8 cellular contexts compared by ENCODE assay signal in genomic region chr18:37564796-37565137, GRCh38. TPM values are rescaled to one million over a fixed set of nuclear protein-coding genes. Genes with fewer than 3 reads are reported as not detected.
DNase-seq lines count a peak whose midpoint lies in the region; ATAC-seq and TF ChIP-seq lines count a peak whose summit lies in the region.

No MANE protein-coding gene starts in this region.

- intact Hi-C loops in activated CD4-positive, alpha-beta T cell treated with anti-CD3 and anti-CD28 coated beads, Interleukin-2, amount 10 ng/mL, durations not matched to agents 24 days and 14 days (cut with micrococcal nuclease) = no loop called here
- intact Hi-C loops in dorsolateral prefrontal cortex (cut with DNase I) (loop anchor here in 1 of 2 donors (5.0 to 10.0 kb wide), 3 partner anchors 108 to 210 kb away; no protein-coding TSS in a partner anchor), lower lobe of right lung (cut with DNase I) (no loop called here)

- TF ChIP-seq CTCF in dorsolateral prefrontal cortex (IDR thresholded peaks at IDR 0.05 in 54 of 56, conservative IDR thresholded peaks at IDR 0.05 in 2 of 56; ENCODE audit: low read depth in 1 of 56, partially characterized antibody in 56 of 56) (peak in 3 of 56 donors; percentile 11 to 23 (median 11)), lower lobe of right lung (IDR thresholded peaks at IDR 0.05) (no peak)

- H3K27ac Mint-ChIP-seq in activated CD4-positive, alpha-beta T cell treated with anti-CD3 and anti-CD28 coated beads, Interleukin-2, amount 10 ng/mL, durations not matched to agents 24 days and 14 days = no peak overlapping the region

- H3K27me3 ChIP-seq in dorsolateral prefrontal cortex = peaks cover 0 to 19% (median 0%) of the 10 kb centered on the region in 45 donors
- H3K27me3 ChIP-seq in lower lobe of right lung (ENCODE audit: low read depth) = peaks cover 71% of the 10 kb centered on the region

- H3K27ac ChIP-seq in dorsolateral prefrontal cortex (peak overlapping the region in 56 of 59 donors; percentile 5 to 91 (median 78)), lower lobe of right lung (no peak overlapping the region), urinary bladder (ENCODE audit: low read depth) (no peak overlapping the region)

- ATAC-seq in lower lobe of right lung = peak; percentile 73 to 76

- H3K4me1 ChIP-seq in lower lobe of right lung = peaks cover 24% of the 10 kb centered on the region
- peaks cover 5% of the 10 kb centered on the region for H3K4me1 ChIP-seq in urinary bladder (ENCODE audit: insufficient read depth)

- 1% methylated on average over 22 of the region's 22 CpGs for WGBS in urinary bladder

- H3K9me3 Mint-ChIP-seq in activated CD4-positive, alpha-beta T cell treated with anti-CD3 and anti-CD28 coated beads, Interleukin-2, amount 10 ng/mL, durations not matched to agents 24 days and 14 days = no peaks in the 10 kb centered on the region

- peaks cover 3% of the 10 kb centered on the region for H3K36me3 Mint-ChIP-seq in activated CD4-positive, alpha-beta T cell treated with anti-CD3 and anti-CD28 coated beads, Interleukin-2, amount 10 ng/mL, durations not matched to agents 24 days and 14 days (ENCODE audit: low read depth)

- no peak overlapping the region for H3K4me3 Mint-ChIP-seq in activated CD4-positive, alpha-beta T cell treated with anti-CD3 and anti-CD28 coated beads, Interleukin-2, amount 10 ng/mL, durations not matched to agents 24 days and 14 days

- H3K9me3 ChIP-seq in lower lobe of right lung = no peaks in the 10 kb centered on the region

- H3K4me1 Mint-ChIP-seq in activated CD4-positive, alpha-beta T cell treated with anti-CD3 and anti-CD28 coated beads, Interleukin-2, amount 10 ng/mL, durations not matched to agents 24 days and 14 days = peaks cover 2% of the 10 kb centered on the region

- peaks cover 56% of the 10 kb centered on the region for H3K27me3 Mint-ChIP-seq in activated CD4-positive, alpha-beta T cell treated with anti-CD3 and anti-CD28 coated beads, Interleukin-2, amount 10 ng/mL, durations not matched to agents 24 days and 14 days

- peak overlapping the region; percentile 50 to 89 (median 69) for H3K4me3 ChIP-seq in dorsolateral prefrontal cortex
- H3K4me3 ChIP-seq in lower lobe of right lung = peak overlapping the region; percentile 37
- H3K4me3 ChIP-seq in urinary bladder (ENCODE audit: low read depth, low read length) = peak overlapping the region; percentile 2

- no peaks in the 10 kb centered on the region for H3K36me3 ChIP-seq in lower lobe of right lung
- no peaks in the 10 kb centered on the region for H3K36me3 ChIP-seq in urinary bladder (ENCODE audit: insufficient read depth)

- peak; percentile 62 for DNase-seq in activated CD4-positive, alpha-beta T cell treated with anti-CD3 and anti-CD28 coated beads, Interleukin-2, amount 10 ng/mL, durations not matched to agents 24 days and 14 days
- DNase-seq in activated CD4-positive, alpha-beta T cell treated with anti-CD3 and anti-CD28 coated beads, Interleukin-2, amount 50 U/mL, for 1 hour = no peak
- DNase-seq in dorsolateral prefrontal cortex (peak in 5 of 10 donors; percentile 39 to 66 (median 49)), lower lobe of right lung (peak; percentile 69), SKM-1 (lab: John Stamatoyannopoulos, UW; ENCODE audit: unreplicated experiment) (no peak), GOT3 (lab: John Stamatoyannopoulos, UW) (no peak), cerebellar cortex (ENCODE audit: low spot score) (no peak)

RNA-seq across cellular contexts. Expression of gene CELF4, which starts 0.8 kb away (rescaled TPM):
- total RNA-seq in activated CD4-positive, alpha-beta T cell treated with anti-CD3 and anti-CD28 coated beads, Interleukin-2, amount 10 ng/mL, durations not matched to agents 24 days and 14 days = not detected in 2 replicates
- 100 to 1,000 TPM in 119 of 120 experiments, 10 to 100 TPM in 1; 83.2 to 343 (median 230) TPM for total RNA-seq in dorsolateral prefrontal cortex
- 0.38 TPM for total RNA-seq in lower lobe of right lung
- total RNA-seq in urinary bladder = 0.79 TPM
- polyA plus RNA-seq in urinary bladder = 0.79 TPM

Comparison
In these comparisons a context has a peak if more than half of its experiments do, and no peak if none do; other contexts are left out.
1. DNase-seq: peak in activated CD4-positive, alpha-beta T cell treated with anti-CD3 and anti-CD28 coated beads, Interleukin-2, amount 10 ng/mL, durations not matched to agents 24 days and 14 days (single experiment) and lower lobe of right lung (single experiment); none in activated CD4-positive, alpha-beta T cell treated with anti-CD3 and anti-CD28 coated beads, Interleukin-2, amount 50 U/mL, for 1 hour (single experiment), SKM-1 (single experiment), GOT3 (single experiment) and cerebellar cortex (single experiment).
2. H3K27ac ChIP-seq: peak in dorsolateral prefrontal cortex (56 of 59); none in lower lobe of right lung (single experiment) and urinary bladder (single experiment).
3. H3K4me3 ChIP-seq: peak in every context shown above with its lines; median percentile 69 in dorsolateral prefrontal cortex; 37 in lower lobe of right lung; 2 in urinary bladder.
4. RNA of gene CELF4, which starts 0.8 kb away (total RNA-seq): 83.2 to 343 TPM in dorsolateral prefrontal cortex; 0.79 TPM in urinary bladder (single experiment), 0.38 TPM in lower lobe of right lung (single experiment) and not detected in activated CD4-positive, alpha-beta T cell treated with anti-CD3 and anti-CD28 coated beads, Interleukin-2, amount 10 ng/mL, durations not matched to agents 24 days and 14 days; every median in the first group is over 10 times any median in the second.